In genomic region chr1:202639500-202639899, GRCh38 we compare ENCODE assay signal across 29 cellular contexts.
DNase-seq lines count a peak whose midpoint lies in the region; ATAC-seq and TF ChIP-seq lines count a peak whose summit lies in the region.
"Had no signal": no experiment of that assay in that cellular context is flagged by ENCODE, and none has a peak within 500 bp of the region (broad histone marks: within the 10 kb centered on the region; RNA-seq: fewer than 3 reads in every experiment).

No MANE protein-coding gene starts in this region.

- peak overlapping the region; percentile 25 for H3K4me2 ChIP-seq in fibroblast of lung (ENCODE audit: extremely low read depth, insufficient read depth, low read length)
- no peak overlapping the region for H3K4me2 ChIP-seq in osteoblast (ENCODE audit: insufficient read depth, low read length)

- H3K9me3 ChIP-seq in fibroblast of lung (ENCODE audit: control insufficient read depth, insufficient read depth, low read depth, low read length) (no peaks in the 10 kb centered on the region), osteoblast (ENCODE audit: low read depth, low read length) (no peaks in the 10 kb centered on the region), uterus (no peaks in the 10 kb centered on the region)
- no peaks in the 10 kb centered on the region for H3K9me3 ChIP-seq in CD8-positive, alpha-beta T cell (ENCODE audit: low read length)
- H3K9me3 ChIP-seq: esophagus squamous epithelium, lower lobe of right lung, SJSA1, upper lobe of right lung had no signal

- H2AFZ ChIP-seq in fibroblast of lung (ENCODE audit: low read length) (no peak overlapping the region), osteoblast (ENCODE audit: low read length) (no peak overlapping the region)

- H3K27me3 ChIP-seq in fibroblast of lung (ENCODE audit: control insufficient read depth, insufficient read depth, low read length) = peaks cover 28% of the 10 kb centered on the region
- H3K27me3 ChIP-seq in osteoblast (ENCODE audit: insufficient read depth, low read length) = peaks cover 61% of the 10 kb centered on the region
- peaks cover 0 to 6% of the 10 kb centered on the region in 2 donors for H3K27me3 ChIP-seq in uterus
- H3K27me3 ChIP-seq in CD8-positive, alpha-beta T cell (ENCODE audit: insufficient read depth, low read length) = peaks cover 7% of the 10 kb centered on the region

- DNase-seq in ELR (ENCODE audit: low read depth) (peak; percentile 92), NCI-H69 (lab: John Stamatoyannopoulos, UW) (peak; percentile 26), fibroblast of lung (ENCODE audit: low read depth in 2 of 2) (peak; percentile 69 to 84), osteoblast (ENCODE audit: insufficient read length, low spot score, missing footprints) (peak; percentile 85), uterus (no peak), NOMO-1 treated with dmso at 0.1 percent for 144 hours (lab: John Stamatoyannopoulos, UW; ENCODE audit: unreplicated experiment) (no peak)
- no peak for DNase-seq in activated CD4-positive, alpha-beta T cell treated with anti-CD3 and anti-CD28 coated beads, Interleukin-2, amount 50 U/mL, for 48 hours
- DNase-seq in CD8-positive, alpha-beta T cell = no peak
- DNase-seq: activated CD4-positive, alpha-beta T cell treated with anti-CD3 and anti-CD28 coated beads, Interleukin-2, amount 10 ng/mL, durations not matched to agents 24 days and 14 days; activated effector memory CD4-positive, alpha-beta T cell treated with anti-CD3 and anti-CD28 coated beads, Interleukin-2, amount 50 U/mL, for 16 hours; activated naive CD8-positive, alpha-beta T cell treated with anti-CD3 and anti-CD28 coated beads, Interleukin-2, amount 10 ng/mL, durations not matched to agents 7 days and 5 days; activated T-cell treated with anti-CD3 and anti-CD28 coated beads, Interleukin-2, amount 50 U/mL, for 24 hours; CD4-positive, CD25-positive, alpha-beta regulatory T cell; esophagus squamous epithelium; kidney glomerular epithelial cell; lower lobe of right lung; natural killer cell; NCI-H1092; NCI-H1694 treated with DMSO at 0.1 percent for 48 hours; stimulated activated naive CD4-positive, alpha-beta T cell treated with Interleukin-2 at 50 U/mL for 16 hours; T-helper 9 cell; upper lobe of right lung had no signal

- intact Hi-C loops in uterus (cut with DNase I; ENCODE audit: low total_unique reads) = no loop called here
- intact Hi-C loops in CD8-positive, alpha-beta T cell (cut with DNase I, micrococcal nuclease) = no loop called here

- no peak overlapping the region for H3K27ac Mint-ChIP-seq in CD8-positive, alpha-beta T cell
- H3K27ac Mint-ChIP-seq: activated CD4-positive, alpha-beta T cell treated with anti-CD3 and anti-CD28 coated beads, Interleukin-2, amount 10 ng/mL, durations not matched to agents 24 days and 14 days; activated naive CD8-positive, alpha-beta T cell treated with anti-CD3 and anti-CD28 coated beads, Interleukin-2, amount 10 ng/mL, durations not matched to agents 7 days and 5 days; activated T-cell treated with anti-CD3 and anti-CD28 coated beads, Interleukin-2, amount 50 U/mL, for 24 hours; CD4-positive, CD25-positive, alpha-beta regulatory T cell; natural killer cell had no signal

- H3K36me3 Mint-ChIP-seq in CD8-positive, alpha-beta T cell = no peaks in the 10 kb centered on the region
- H3K36me3 Mint-ChIP-seq: activated naive CD8-positive, alpha-beta T cell treated with anti-CD3 and anti-CD28 coated beads, Interleukin-2, amount 10 ng/mL, durations not matched to agents 7 days and 5 days; CD4-positive, CD25-positive, alpha-beta regulatory T cell; natural killer cell had no signal

- CTCF ChIA-PET in CD8-positive, alpha-beta T cell (lab: Charles Lee) = no interaction called here

- no peak for TF ChIP-seq CTCF in fibroblast of lung (conservative IDR thresholded peaks at IDR 0.05 in 1 of 2, IDR thresholded peaks at IDR 0.05 in 1 of 2; ENCODE audit: low read depth in 1 of 2, low read length in 2 of 2)
- no peak for TF ChIP-seq CTCF in osteoblast (IDR thresholded peaks at IDR 0.05; ENCODE audit: extremely low read depth, low read depth, low read length)
- TF ChIP-seq CTCF in uterus (IDR thresholded peaks at IDR 0.05) = no peak
- no peak for TF ChIP-seq CTCF in CD8-positive, alpha-beta T cell (IDR thresholded peaks at IDR 0.05)

- H4K20me1 ChIP-seq in fibroblast of lung (ENCODE audit: control insufficient read depth, extremely low read depth, insufficient read depth, low read length) = no peaks in the 10 kb centered on the region
- H4K20me1 ChIP-seq in osteoblast (ENCODE audit: insufficient read depth, low read length) = no peaks in the 10 kb centered on the region

- peak overlapping the region; percentile 20 for H3K27ac ChIP-seq in fibroblast of lung (ENCODE audit: insufficient read depth, low read length)
- H3K27ac ChIP-seq in osteoblast (ENCODE audit: low read depth, low read length) = no peak overlapping the region
- no peak overlapping the region for H3K27ac ChIP-seq in uterus
- no peak overlapping the region for H3K27ac ChIP-seq in CD8-positive, alpha-beta T cell (ENCODE audit: low read depth, low read length)
- H3K27ac ChIP-seq: esophagus squamous epithelium, lower lobe of right lung, RWPE1, SJSA1, skin epidermis, upper lobe of right lung, VCaP had no signal

- no peak overlapping the region for H3K4me3 Mint-ChIP-seq in CD8-positive, alpha-beta T cell
- H3K4me3 Mint-ChIP-seq: activated CD4-positive, alpha-beta T cell treated with anti-CD3 and anti-CD28 coated beads, Interleukin-2, amount 10 ng/mL, durations not matched to agents 24 days and 14 days; activated naive CD8-positive, alpha-beta T cell treated with anti-CD3 and anti-CD28 coated beads, Interleukin-2, amount 10 ng/mL, durations not matched to agents 7 days and 5 days; activated T-cell treated with anti-CD3 and anti-CD28 coated beads, Interleukin-2, amount 50 U/mL, for 24 hours; CD4-positive, CD25-positive, alpha-beta regulatory T cell; central memory CD8-positive, alpha-beta T cell; IgD-negative memory B cell; natural killer cell had no signal

- no peaks in the 10 kb centered on the region for H3K79me2 ChIP-seq in fibroblast of lung (ENCODE audit: control insufficient read depth, insufficient read depth, low read length)
- no peaks in the 10 kb centered on the region for H3K79me2 ChIP-seq in osteoblast (ENCODE audit: insufficient read depth, low read length)

- H3K27me3 Mint-ChIP-seq in CD8-positive, alpha-beta T cell (ENCODE audit: low read depth) = peaks cover 71% of the 10 kb centered on the region

- H3K36me3 ChIP-seq in fibroblast of lung (ENCODE audit: control insufficient read depth, insufficient read depth, low read length) = no peaks in the 10 kb centered on the region
- no peaks in the 10 kb centered on the region for H3K36me3 ChIP-seq in osteoblast (ENCODE audit: insufficient read depth, low read length)
- no peaks in the 10 kb centered on the region for H3K36me3 ChIP-seq in uterus
- no peaks in the 10 kb centered on the region for H3K36me3 ChIP-seq in CD8-positive, alpha-beta T cell (ENCODE audit: insufficient read depth, low read length)
- H3K36me3 ChIP-seq: esophagus squamous epithelium, lower lobe of right lung, SJSA1, upper lobe of right lung had no signal

- H3K4me1 ChIP-seq in fibroblast of lung (ENCODE audit: control insufficient read depth, extremely low read depth, insufficient read depth, low read length) = peaks cover 6% of the 10 kb centered on the region
- H3K4me1 ChIP-seq in osteoblast (ENCODE audit: insufficient read depth, low read length) = no peaks in the 10 kb centered on the region
- peaks cover 0 to 13% of the 10 kb centered on the region in 2 donors for H3K4me1 ChIP-seq in uterus
- H3K4me1 ChIP-seq in CD8-positive, alpha-beta T cell (ENCODE audit: insufficient read depth, low read length) = peaks cover 23% of the 10 kb centered on the region

- POLR2A ChIA-PET in CD8-positive, alpha-beta T cell (lab: Charles Lee) = no interaction called here

- H3K9ac ChIP-seq in fibroblast of lung (ENCODE audit: insufficient read depth, low read length) = no peak overlapping the region

- H3K9me3 Mint-ChIP-seq in CD8-positive, alpha-beta T cell = no peaks in the 10 kb centered on the region
- H3K9me3 Mint-ChIP-seq: activated CD4-positive, alpha-beta T cell treated with anti-CD3 and anti-CD28 coated beads, Interleukin-2, amount 10 ng/mL, durations not matched to agents 24 days and 14 days; activated naive CD8-positive, alpha-beta T cell treated with anti-CD3 and anti-CD28 coated beads, Interleukin-2, amount 10 ng/mL, durations not matched to agents 7 days and 5 days; activated T-cell treated with anti-CD3 and anti-CD28 coated beads, Interleukin-2, amount 50 U/mL, for 24 hours; central memory CD8-positive, alpha-beta T cell; natural killer cell had no signal

- no peak overlapping the region for H3K4me3 ChIP-seq in fibroblast of lung (replicated peaks in 1 of 4; ENCODE audit: control extremely low read depth in 1 of 4, insufficient read depth in 1 of 4, low read depth in 3 of 4, low read length in 4 of 4)
- no peak overlapping the region for H3K4me3 ChIP-seq in osteoblast (ENCODE audit: insufficient read depth, low read length)
- no peak overlapping the region for H3K4me3 ChIP-seq in uterus
- H3K4me3 ChIP-seq in CD8-positive, alpha-beta T cell (ENCODE audit: low read depth, low read length) = no peak overlapping the region
- H3K4me3 ChIP-seq: dorsolateral prefrontal cortex, esophagus squamous epithelium, lower lobe of right lung, SJSA1, skin epidermis, upper lobe of right lung had no signal

- no peak for ATAC-seq in CD8-positive, alpha-beta T cell
- ATAC-seq: lower lobe of right lung, natural killer cell, upper lobe of right lung had no signal

- peaks cover 24% of the 10 kb centered on the region for H3K4me1 Mint-ChIP-seq in CD8-positive, alpha-beta T cell (ENCODE audit: low read depth)

- no peak for TF ChIP-seq POLR2A in uterus (IDR thresholded peaks at IDR 0.05)

Comparison
In these comparisons a context has a peak if more than half of its experiments do, and no peak if none do; other contexts are left out.
1. DNase-seq: peak in ELR (single experiment), NCI-H69 (single experiment), fibroblast of lung (2 of 2) and osteoblast (single experiment); none in uterus (0 of 2), NOMO-1 treated with dmso at 0.1 percent for 144 hours (single experiment), activated CD4-positive, alpha-beta T cell treated with anti-CD3 and anti-CD28 coated beads, Interleukin-2, amount 50 U/mL, for 48 hours (0 of 2) and CD8-positive, alpha-beta T cell (0 of 7).